Comparison of ENCODE assay signal across 1 cellular context in the genomic region with DNA sequence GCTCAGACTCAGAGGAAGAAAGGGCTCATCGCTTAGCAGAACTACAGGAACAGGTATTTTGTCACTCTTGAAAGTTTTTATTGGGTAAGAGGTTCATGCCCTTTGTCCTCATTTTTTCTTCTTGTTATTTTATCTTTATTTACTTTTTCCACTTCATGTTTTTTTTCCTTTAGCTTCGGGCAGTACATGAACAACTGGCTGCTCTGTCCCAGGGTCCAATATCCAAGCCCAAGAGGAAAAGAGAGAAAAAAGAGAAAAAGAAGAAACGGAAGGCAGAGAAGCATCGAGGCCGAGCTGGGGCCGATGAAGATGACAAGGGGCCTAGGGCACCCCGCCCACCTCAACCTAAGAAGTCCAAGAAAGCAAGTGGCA.
TF ChIP-seq lines count a peak whose summit lies in the region.

No MANE protein-coding gene starts in this region.

TF ChIP-seq in A549, 52 proteins besides CTCF, POLR2A, EP300 and RAD21:
- TF ChIP-seq KDM5A (IDR thresholded peaks at IDR 0.05): no peak
- no peak for TF ChIP-seq JUNB (IDR thresholded peaks at IDR 0.05)
- TF ChIP-seq, protein P1, sequence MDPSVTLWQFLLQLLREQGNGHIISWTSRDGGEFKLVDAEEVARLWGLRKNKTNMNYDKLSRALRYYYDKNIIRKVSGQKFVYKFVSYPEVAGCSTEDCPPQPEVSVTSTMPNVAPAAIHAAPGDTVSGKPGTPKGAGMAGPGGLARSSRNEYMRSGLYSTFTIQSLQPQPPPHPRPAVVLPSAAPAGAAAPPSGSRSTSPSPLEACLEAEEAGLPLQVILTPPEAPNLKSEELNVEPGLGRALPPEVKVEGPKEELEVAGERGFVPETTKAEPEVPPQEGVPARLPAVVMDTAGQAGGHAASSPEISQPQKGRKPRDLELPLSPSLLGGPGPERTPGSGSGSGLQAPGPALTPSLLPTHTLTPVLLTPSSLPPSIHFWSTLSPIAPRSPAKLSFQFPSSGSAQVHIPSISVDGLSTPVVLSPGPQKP (IDR thresholded peaks at IDR 0.05; ENCODE audit: low read depth, low read length): no peak
- TF ChIP-seq ZSCAN20 (CRISPR knock-in tag; IDR thresholded peaks at IDR 0.05): no peak
- no peak for TF ChIP-seq ZC3H11A (IDR thresholded peaks at IDR 0.05)
- no peak for TF ChIP-seq ZFP36 (IDR thresholded peaks at IDR 0.05; ENCODE audit: borderline replicate concordance, partially characterized antibody)
- no peak for TF ChIP-seq HOXB13 (CRISPR knock-in tag; IDR thresholded peaks at IDR 0.05; ENCODE audit: low read depth)
- TF ChIP-seq MAZ (IDR thresholded peaks at IDR 0.05; ENCODE audit: borderline replicate concordance, low read depth, low read length): no peak
- no peak for TF ChIP-seq KDM1A (IDR thresholded peaks at IDR 0.05; ENCODE audit: low read depth)
- TF ChIP-seq, protein P2, sequence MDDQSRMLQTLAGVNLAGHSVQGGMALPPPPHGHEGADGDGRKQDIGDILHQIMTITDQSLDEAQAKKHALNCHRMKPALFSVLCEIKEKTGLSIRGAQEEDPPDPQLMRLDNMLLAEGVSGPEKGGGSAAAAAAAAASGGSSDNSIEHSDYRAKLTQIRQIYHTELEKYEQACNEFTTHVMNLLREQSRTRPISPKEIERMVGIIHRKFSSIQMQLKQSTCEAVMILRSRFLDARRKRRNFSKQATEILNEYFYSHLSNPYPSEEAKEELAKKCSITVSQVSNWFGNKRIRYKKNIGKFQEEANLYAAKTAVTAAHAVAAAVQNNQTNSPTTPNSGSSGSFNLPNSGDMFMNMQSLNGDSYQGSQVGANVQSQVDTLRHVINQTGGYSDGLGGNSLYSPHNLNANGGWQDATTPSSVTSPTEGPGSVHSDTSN (IDR thresholded peaks at IDR 0.05): no peak
- no peak for TF ChIP-seq HDAC2 (IDR thresholded peaks at IDR 0.05)
- TF ChIP-seq RFX5 (IDR thresholded peaks at IDR 0.05): no peak
- TF ChIP-seq, protein P3, sequence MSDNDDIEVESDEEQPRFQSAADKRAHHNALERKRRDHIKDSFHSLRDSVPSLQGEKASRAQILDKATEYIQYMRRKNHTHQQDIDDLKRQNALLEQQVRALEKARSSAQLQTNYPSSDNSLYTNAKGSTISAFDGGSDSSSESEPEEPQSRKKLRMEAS (IDR thresholded peaks at IDR 0.05): no peak
- no peak for TF ChIP-seq TFCP2L1 (CRISPR knock-in tag; IDR thresholded peaks at IDR 0.05)
- TF ChIP-seq, protein P4, sequence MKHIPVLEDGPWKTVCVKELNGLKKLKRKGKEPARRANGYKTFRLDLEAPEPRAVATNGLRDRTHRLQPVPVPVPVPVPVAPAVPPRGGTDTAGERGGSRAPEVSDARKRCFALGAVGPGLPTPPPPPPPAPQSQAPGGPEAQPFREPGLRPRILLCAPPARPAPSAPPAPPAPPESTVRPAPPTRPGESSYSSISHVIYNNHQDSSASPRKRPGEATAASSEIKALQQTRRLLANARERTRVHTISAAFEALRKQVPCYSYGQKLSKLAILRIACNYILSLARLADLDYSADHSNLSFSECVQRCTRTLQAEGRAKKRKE (CRISPR knock-in tag; IDR thresholded peaks at IDR 0.05; ENCODE audit: low read depth): no peak
- TF ChIP-seq, protein P5, sequence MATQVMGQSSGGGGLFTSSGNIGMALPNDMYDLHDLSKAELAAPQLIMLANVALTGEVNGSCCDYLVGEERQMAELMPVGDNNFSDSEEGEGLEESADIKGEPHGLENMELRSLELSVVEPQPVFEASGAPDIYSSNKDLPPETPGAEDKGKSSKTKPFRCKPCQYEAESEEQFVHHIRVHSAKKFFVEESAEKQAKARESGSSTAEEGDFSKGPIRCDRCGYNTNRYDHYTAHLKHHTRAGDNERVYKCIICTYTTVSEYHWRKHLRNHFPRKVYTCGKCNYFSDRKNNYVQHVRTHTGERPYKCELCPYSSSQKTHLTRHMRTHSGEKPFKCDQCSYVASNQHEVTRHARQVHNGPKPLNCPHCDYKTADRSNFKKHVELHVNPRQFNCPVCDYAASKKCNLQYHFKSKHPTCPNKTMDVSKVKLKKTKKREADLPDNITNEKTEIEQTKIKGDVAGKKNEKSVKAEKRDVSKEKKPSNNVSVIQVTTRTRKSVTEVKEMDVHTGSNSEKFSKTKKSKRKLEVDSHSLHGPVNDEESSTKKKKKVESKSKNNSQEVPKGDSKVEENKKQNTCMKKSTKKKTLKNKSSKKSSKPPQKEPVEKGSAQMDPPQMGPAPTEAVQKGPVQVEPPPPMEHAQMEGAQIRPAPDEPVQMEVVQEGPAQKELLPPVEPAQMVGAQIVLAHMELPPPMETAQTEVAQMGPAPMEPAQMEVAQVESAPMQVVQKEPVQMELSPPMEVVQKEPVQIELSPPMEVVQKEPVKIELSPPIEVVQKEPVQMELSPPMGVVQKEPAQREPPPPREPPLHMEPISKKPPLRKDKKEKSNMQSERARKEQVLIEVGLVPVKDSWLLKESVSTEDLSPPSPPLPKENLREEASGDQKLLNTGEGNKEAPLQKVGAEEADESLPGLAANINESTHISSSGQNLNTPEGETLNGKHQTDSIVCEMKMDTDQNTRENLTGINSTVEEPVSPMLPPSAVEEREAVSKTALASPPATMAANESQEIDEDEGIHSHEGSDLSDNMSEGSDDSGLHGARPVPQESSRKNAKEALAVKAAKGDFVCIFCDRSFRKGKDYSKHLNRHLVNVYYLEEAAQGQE (IDR thresholded peaks at IDR 0.05): no peak
- TF ChIP-seq HOXB5 (CRISPR knock-in tag; IDR thresholded peaks at IDR 0.05): no peak
- no peak for TF ChIP-seq PHF8 (IDR thresholded peaks at IDR 0.05; ENCODE audit: borderline replicate concordance, low read depth)
- TF ChIP-seq, protein P6, sequence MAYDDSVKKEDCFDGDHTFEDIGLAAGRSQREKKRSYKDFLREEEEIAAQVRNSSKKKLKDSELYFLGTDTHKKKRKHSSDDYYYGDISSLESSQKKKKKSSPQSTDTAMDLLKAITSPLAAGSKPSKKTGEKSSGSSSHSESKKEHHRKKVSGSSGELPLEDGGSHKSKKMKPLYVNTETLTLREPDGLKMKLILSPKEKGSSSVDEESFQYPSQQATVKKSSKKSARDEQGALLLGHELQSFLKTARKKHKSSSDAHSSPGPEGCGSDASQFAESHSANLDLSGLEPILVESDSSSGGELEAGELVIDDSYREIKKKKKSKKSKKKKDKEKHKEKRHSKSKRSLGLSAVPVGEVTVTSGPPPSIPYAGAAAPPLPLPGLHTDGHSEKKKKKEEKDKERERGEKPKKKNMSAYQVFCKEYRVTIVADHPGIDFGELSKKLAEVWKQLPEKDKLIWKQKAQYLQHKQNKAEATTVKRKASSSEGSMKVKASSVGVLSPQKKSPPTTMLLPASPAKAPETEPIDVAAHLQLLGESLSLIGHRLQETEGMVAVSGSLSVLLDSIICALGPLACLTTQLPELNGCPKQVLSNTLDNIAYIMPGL (CRISPR knock-in tag; IDR thresholded peaks at IDR 0.05; ENCODE audit: borderline replicate concordance): no peak
